35 cellular contexts compared by ENCODE assay signal in genomic region chr14:93999573-93999972, GRCh38. TPM values are rescaled to one million over a fixed set of nuclear protein-coding genes. Genes with fewer than 3 reads are reported as not detected.
DNase-seq lines count a peak whose midpoint lies in the region; ATAC-seq and TF ChIP-seq lines count a peak whose summit lies in the region.
"Had no signal": no experiment of that assay in that cellular context is flagged by ENCODE, and none has a peak within 500 bp of the region (broad histone marks: within the 10 kb centered on the region; RNA-seq: fewer than 3 reads in every experiment).

No MANE protein-coding gene starts in this region.

- peak overlapping the region; percentile 45 for H2BK15ac ChIP-seq in neuronal stem cell (ENCODE audit: low read length)

- no peaks in the 10 kb centered on the region for H3K36me3 Mint-ChIP-seq in activated T-cell treated with anti-CD3 and anti-CD28 coated beads, Interleukin-2, amount 50 U/mL, for 24 hours (ENCODE audit: low read depth)
- H3K36me3 Mint-ChIP-seq: IgD-negative memory B cell, naive B cell had no signal

- H3K9ac ChIP-seq in neuronal stem cell (ENCODE audit: low read depth, low read length, poor library complexity) = no peak overlapping the region

- H2AFZ ChIP-seq in neuronal stem cell (ENCODE audit: low read length) = no peak overlapping the region

- no peaks in the 10 kb centered on the region for H3K36me3 ChIP-seq in neuronal stem cell (replicated peaks in 1 of 2; ENCODE audit: control insufficient read depth in 2 of 2, insufficient read depth in 2 of 2, low read length in 2 of 2)
- H3K36me3 ChIP-seq: adrenal gland, brain microvascular endothelial cell, heart left ventricle, SJSA1 had no signal

- peaks cover 0 to 5% of the 10 kb centered on the region in 2 donors for H3K4me1 ChIP-seq in neuronal stem cell (ENCODE audit: control insufficient read depth in 2 of 2, insufficient read depth in 1 of 2, low read depth in 1 of 2, low read length in 2 of 2)

- in situ Hi-C loops in SK-MEL-5 (cut with HindIII; ENCODE audit: low pct_unique_long_range_greater_than_20kb, low sequenced_read_pairs) = no loop called here

- H3K9me3 Mint-ChIP-seq in activated T-cell treated with anti-CD3 and anti-CD28 coated beads, Interleukin-2, amount 50 U/mL, for 24 hours = no peaks in the 10 kb centered on the region
- H3K9me3 Mint-ChIP-seq: IgD-negative memory B cell; naive B cell; T-helper 1 cell treated with Interleukin-12 subunit alpha and Interleukin-12 subunit beta and Interleukin-4 antibody, amounts not matched to agents 30 μg/mL and 1 μg/mL, for 36 hours had no signal

- no peak for ATAC-seq in HG03469 (IDR thresholded peaks at IDR 0.05; ENCODE audit: unreplicated experiment)

- no peaks in the 10 kb centered on the region for H3K9me3 ChIP-seq in neuronal stem cell (replicated peaks in 1 of 2; ENCODE audit: control insufficient read depth in 2 of 2, insufficient read depth in 1 of 2, low read depth in 1 of 2, low read length in 2 of 2)
- H3K9me3 ChIP-seq: adrenal gland, heart left ventricle, SJSA1 had no signal

- peak overlapping the region; percentile 63 for H3K18ac ChIP-seq in neuronal stem cell (ENCODE audit: low read length)

- no peak overlapping the region for H3K23ac ChIP-seq in neuronal stem cell (ENCODE audit: low read depth, low read length, poor library complexity)

- H2AK5ac ChIP-seq in neuronal stem cell (ENCODE audit: low read depth, low read length) = no peak overlapping the region

- no peaks in the 10 kb centered on the region for H3K79me1 ChIP-seq in neuronal stem cell (ENCODE audit: low read depth, low read length)

- H3K4me2 ChIP-seq in neuronal stem cell (ENCODE audit: insufficient read depth, low read length, poor library complexity, severe bottlenecking) = no peak overlapping the region

- no peak overlapping the region for H2BK120ac ChIP-seq in neuronal stem cell (ENCODE audit: low read depth, low read length)

- peak; percentile 16 for TF ChIP-seq CTCF in GM12865 (IDR thresholded peaks at IDR 0.05; ENCODE audit: insufficient read depth, low read depth, low read length, missing control alignments)

- no peak overlapping the region for H4K91ac ChIP-seq in neuronal stem cell (ENCODE audit: low read depth, low read length, poor library complexity)

- no peaks in the 10 kb centered on the region for H3K27me3 Mint-ChIP-seq in activated T-cell treated with anti-CD3 and anti-CD28 coated beads, Interleukin-2, amount 50 U/mL, for 24 hours

- no peak overlapping the region for H2BK12ac ChIP-seq in neuronal stem cell (ENCODE audit: low read length)

- H3K27ac Mint-ChIP-seq in activated T-cell treated with anti-CD3 and anti-CD28 coated beads, Interleukin-2, amount 50 U/mL, for 24 hours = peak overlapping the region; percentile 22
- H3K27ac Mint-ChIP-seq: IgD-negative memory B cell had no signal

- no peak overlapping the region for H3K4me3 ChIP-seq in GM12865 (ENCODE audit: low read depth, low read length)
- no peak overlapping the region for H3K4me3 ChIP-seq in neuronal stem cell (ENCODE audit: low read length in 2 of 2)
- H3K4me3 ChIP-seq: adrenal gland, heart left ventricle, SJSA1, skin epidermis had no signal

- H3K4ac ChIP-seq in neuronal stem cell (ENCODE audit: low read length) = no peak overlapping the region

- WGBS in neuronal stem cell (ENCODE audit: extremely low coverage in 2 of 2, insufficient read length in 2 of 2, insufficient replicate concordance in 1 of 2), 2 donors = no CpG with 5 or more reads among the region's 8 CpGs

- H3K14ac ChIP-seq in neuronal stem cell (ENCODE audit: low read length) = no peak overlapping the region

- no peak overlapping the region for H3K4me3 Mint-ChIP-seq in activated T-cell treated with anti-CD3 and anti-CD28 coated beads, Interleukin-2, amount 50 U/mL, for 24 hours
- H3K4me3 Mint-ChIP-seq: IgD-negative memory B cell; T-helper 1 cell treated with Interleukin-12 subunit alpha and Interleukin-12 subunit beta and Interleukin-4 antibody, amounts not matched to agents 30 μg/mL and 1 μg/mL, for 36 hours had no signal

- H2BK5ac ChIP-seq in neuronal stem cell (ENCODE audit: low read length) = no peak overlapping the region

- H3K27ac ChIP-seq in neuronal stem cell (replicated peaks; ENCODE audit: low read length) = no peak overlapping the region
- H3K27ac ChIP-seq: adrenal gland, brain microvascular endothelial cell, SJSA1, skin epidermis, VCaP had no signal

- no peak overlapping the region for H4K8ac ChIP-seq in neuronal stem cell (ENCODE audit: low read depth, low read length)

- peaks cover 49% of the 10 kb centered on the region for H3K4me1 Mint-ChIP-seq in activated T-cell treated with anti-CD3 and anti-CD28 coated beads, Interleukin-2, amount 50 U/mL, for 24 hours (ENCODE audit: low read depth)

- peaks cover 0 to 47% (median 2%) of the 10 kb centered on the region in 3 experiments for H3K27me3 ChIP-seq in neuronal stem cell (ENCODE audit: control insufficient read depth in 3 of 3, insufficient read depth in 3 of 3, low read depth in 1 of 3, low read length in 3 of 3)
- H3K27me3 ChIP-seq: SJSA1 had no signal

- no peak for DNase-seq in activated T-cell treated with anti-CD3 and anti-CD28 coated beads, Interleukin-2, amount 50 U/mL, for 24 hours
- DNase-seq in activated T-cell treated with anti-CD3 and anti-CD28 coated beads, Interleukin-2, amount 50 U/mL, for 1 hour = no peak
- peak; percentile 69 for DNase-seq in GM12865 (ENCODE audit: low read depth)
- peak; percentile 22 for DNase-seq in SK-MEL-5 (ENCODE audit: low read depth, low spot score)
- DNase-seq in neuronal stem cell (ENCODE audit: low spot score) = no peak
- no peak for DNase-seq in NCI-H2171 (lab: John Stamatoyannopoulos, UW)
- DNase-seq in HK-2 (ENCODE audit: unreplicated experiment) = no peak
- DNase-seq: ACHN; activated CD4-positive, alpha-beta T cell treated with anti-CD3 and anti-CD28 coated beads, Interleukin-2, amount 50 U/mL, for 1 hour; activated CD8-positive, alpha-beta memory T cell treated with anti-CD3 and anti-CD28 coated beads, Interleukin-2, amount 50 U/mL, for 48 hours; activated effector memory CD4-positive, alpha-beta T cell treated with anti-CD3 and anti-CD28 coated beads, Interleukin-2, amount 50 U/mL, for 16 hours; adrenal gland; brain microvascular endothelial cell; GDM1; HCEC 1CT; heart left ventricle; naive B cell; NCI-H1105 treated with DMSO at 0.1 percent for 48 hours; NCI-H2029 treated with DMSO at 0.1 percent for 48 hours; NCI-H446 treated with DMSO at 0.1 percent for 48 hours; occipital lobe; stimulated activated CD4-positive, alpha-beta T cell treated with anti-CD3 and anti-CD28 coated beads, Interleukin-1b, Interleukin-23, amount 100 ng/mL, for 48 hours had no signal

RNA-seq across cellular contexts. Expression of gene CCDC197, which starts 2.5 kb away (rescaled TPM):
- total RNA-seq in SK-MEL-5 (2014; rRNA removed; shearing (Covaris generic)) = not detected in 2 replicates
- polyA plus RNA-seq in SK-MEL-5 (2015; cell fraction: cytosol; rRNA removed) = not detected in 2 replicates
- polyA plus RNA-seq in SK-MEL-5 (2015; cell fraction: nucleus; rRNA removed) = not detected in 2 replicates
- polyA plus RNA-seq in neuronal stem cell (2013, experiment 1 of 2) = not detected
- polyA plus RNA-seq in neuronal stem cell (2013, experiment 2 of 2) = not detected
- total RNA-seq: adrenal gland, epithelial cell of proximal tubule, fibroblast of villous mesenchyme, M059J, mesenteric fat pad, occipital lobe, SJSA1, subcutaneous adipose tissue, ureter had no signal
- polyA plus RNA-seq: adrenal gland, BJ, IgD-negative memory B cell had no signal

RNA-seq across cellular contexts. Expression of gene ASB2, which starts 23.2 kb away (rescaled TPM):
- total RNA-seq in SK-MEL-5 (2014; rRNA removed; shearing (Covaris generic)) = 3.8 and 3.9 TPM in 2 replicates
- 1.5 and 2.2 TPM in 2 replicates for polyA plus RNA-seq in SK-MEL-5 (2015; cell fraction: cytosol; rRNA removed)
- 1.1 TPM in 2 replicates for polyA plus RNA-seq in SK-MEL-5 (2015; cell fraction: nucleus; rRNA removed)
- 0.43 TPM for polyA plus RNA-seq in neuronal stem cell (2013, experiment 1 of 2)
- polyA plus RNA-seq in neuronal stem cell (2013, experiment 2 of 2) = 0.50 TPM
- total RNA-seq: M059J, occipital lobe had no signal

RNA-seq across cellular contexts. Expression of gene OTUB2, which starts 26.6 kb away (rescaled TPM):
- 3.5 and 4.4 TPM in 2 replicates for total RNA-seq in SK-MEL-5 (2014; rRNA removed; shearing (Covaris generic))
- 3.4 and 4.3 TPM in 2 replicates for polyA plus RNA-seq in SK-MEL-5 (2015; cell fraction: cytosol; rRNA removed)
- polyA plus RNA-seq in SK-MEL-5 (2015; cell fraction: nucleus; rRNA removed) = 2.5 and 2.6 TPM in 2 replicates
- 5.1 TPM for polyA plus RNA-seq in neuronal stem cell (2013, experiment 1 of 2)
- 5.0 TPM for polyA plus RNA-seq in neuronal stem cell (2013, experiment 2 of 2)

Comparison
In these comparisons a context has a peak if more than half of its experiments do, and no peak if none do; other contexts are left out.
1. DNase-seq: peak in GM12865 (single experiment) and SK-MEL-5 (single experiment); none in activated T-cell treated with anti-CD3 and anti-CD28 coated beads, Interleukin-2, amount 50 U/mL, for 24 hours (single experiment), activated T-cell treated with anti-CD3 and anti-CD28 coated beads, Interleukin-2, amount 50 U/mL, for 1 hour (single experiment), neuronal stem cell (single experiment), NCI-H2171 (single experiment) and HK-2 (single experiment).